In genomic region chr10:108631332-108631731, GRCh38 we compare ENCODE assay signal across 17 cellular contexts.
DNase-seq lines count a peak whose midpoint lies in the region; ATAC-seq and TF ChIP-seq lines count a peak whose summit lies in the region.
"Had no signal": no experiment of that assay in that cellular context is flagged by ENCODE, and none has a peak within 500 bp of the region (broad histone marks: within the 10 kb centered on the region; RNA-seq: fewer than 3 reads in every experiment).

No MANE protein-coding gene starts in this region.

- peaks cover 3% of the 10 kb centered on the region for H3K27me3 Mint-ChIP-seq in mesothelial cell of epicardium (ENCODE audit: low read depth)
- H3K27me3 Mint-ChIP-seq: dendritic cell treated with granulocyte-macrophage colony-stimulating factor and Interleukin-4, amounts not matched to agents 40 ng/mL and 50 ng/mL, for 4 days had no signal

- DNase-seq in OCI-LY7 (ENCODE audit: low spot score) (peak; percentile 47), mesothelial cell of epicardium (ENCODE audit: low spot score in 2 of 2, unreplicated experiment in 2 of 2) (no peak), activated gamma-delta T cell (lab: John Stamatoyannopoulos, UW) (no peak), NCI-H446 (lab: John Stamatoyannopoulos, UW) (no peak), ecto neural progenitor cell (ENCODE audit: low spot score) (no peak)
- DNase-seq: activated CD8-positive, alpha-beta memory T cell treated with anti-CD3 and anti-CD28 coated beads, Interleukin-2, amount 50 U/mL, for 4 hours; amniotic stem cell; GDM1; H9; NCI-H2227 treated with DMSO at 0.1 percent for 48 hours; small intestine; upper lobe of right lung had no signal

- ATAC-seq in GM18861 (IDR thresholded peaks at IDR 0.05; ENCODE audit: unreplicated experiment): peak; percentile 92
- peak; percentile 94 for ATAC-seq in GM21576 (IDR thresholded peaks at IDR 0.05; ENCODE audit: unreplicated experiment)
- ATAC-seq in HG03066 (IDR thresholded peaks at IDR 0.05; ENCODE audit: low read depth, unreplicated experiment): peak; percentile 89
- ATAC-seq: upper lobe of right lung had no signal

- H3K4me1 ChIP-seq in OCI-LY7 (ENCODE audit: insufficient read depth, low read length, poor library complexity, severe bottlenecking): peaks cover 10% of the 10 kb centered on the region
- H3K4me1 ChIP-seq: upper lobe of right lung had no signal

- no peaks in the 10 kb centered on the region for H3K9me3 ChIP-seq in OCI-LY7 (ENCODE audit: low read length)
- H3K9me3 ChIP-seq: upper lobe of right lung had no signal

- peak overlapping the region; percentile 20; the same call in 1 of the 2 replicates for H3K4me2 ChIP-seq in OCI-LY7 (ENCODE audit: low read length)

- no peak overlapping the region for H3K27ac ChIP-seq in OCI-LY7 (ENCODE audit: low read depth, low read length, poor library complexity, severe bottlenecking)
- H3K27ac ChIP-seq: upper lobe of right lung had no signal

- no peak overlapping the region for H3K4me3 ChIP-seq in OCI-LY7 (ENCODE audit: low read depth, low read length, poor library complexity, severe bottlenecking)
- H3K4me3 ChIP-seq: upper lobe of right lung had no signal

- H3K36me3 ChIP-seq in OCI-LY7 (ENCODE audit: insufficient read depth, low read length): no peaks in the 10 kb centered on the region
- H3K36me3 ChIP-seq: upper lobe of right lung had no signal

- H4K20me1 ChIP-seq in OCI-LY7 (ENCODE audit: insufficient read depth, low read length): no peaks in the 10 kb centered on the region

- H3K4me3 Mint-ChIP-seq in mesothelial cell of epicardium: no peak overlapping the region
- H3K4me3 Mint-ChIP-seq: dendritic cell treated with granulocyte-macrophage colony-stimulating factor and Interleukin-4, amounts not matched to agents 40 ng/mL and 50 ng/mL, for 4 days; H9; nephron had no signal

- H3K27ac Mint-ChIP-seq in mesothelial cell of epicardium: no peak overlapping the region
- H3K27ac Mint-ChIP-seq: dendritic cell treated with granulocyte-macrophage colony-stimulating factor and Interleukin-4, amounts not matched to agents 40 ng/mL and 50 ng/mL, for 4 days; H9; nephron had no signal

- no peaks in the 10 kb centered on the region for H3K9me3 Mint-ChIP-seq in mesothelial cell of epicardium
- H3K9me3 Mint-ChIP-seq: dendritic cell treated with granulocyte-macrophage colony-stimulating factor and Interleukin-4, amounts not matched to agents 40 ng/mL and 50 ng/mL, for 4 days; H9; nephron had no signal

- CTCF ChIA-PET in OCI-LY7 (lab: Charles Lee; ENCODE audit: unreplicated experiment): no interaction called here

- H2AFZ ChIP-seq in OCI-LY7 (ENCODE audit: low read length): no peak overlapping the region

- no peaks in the 10 kb centered on the region for H3K9me2 ChIP-seq in OCI-LY7 (ENCODE audit: insufficient read depth, low read length)

- peaks cover 10% of the 10 kb centered on the region for H3K4me1 Mint-ChIP-seq in mesothelial cell of epicardium

- no peaks in the 10 kb centered on the region for H3K36me3 Mint-ChIP-seq in mesothelial cell of epicardium

- POLR2A ChIA-PET in OCI-LY7 (lab: Charles Lee): no interaction called here

- no TSS peak for BruUV-seq in OCI-LY7 (replicated peaks; lab: Mats Ljungman, UMichigan)

- no peak for TF ChIP-seq CTCF in OCI-LY7 (conservative IDR thresholded peaks at IDR 0.05; ENCODE audit: low read length)
- TF ChIP-seq CTCF in mesothelial cell of epicardium (IDR thresholded peaks at IDR 0.05; ENCODE audit: unreplicated experiment): no peak

- H3K79me2 ChIP-seq in OCI-LY7 (ENCODE audit: insufficient read depth, low read depth, low read length): no peaks in the 10 kb centered on the region

- intact Hi-C loops in OCI-LY7 (cut with micrococcal nuclease; ENCODE audit: unreplicated experiment): no loop called here
